16 cellular contexts compared by ENCODE assay signal in genomic region chr4:60948008-60948407, GRCh38.
"Had no signal": no experiment of that assay in that cellular context is flagged by ENCODE, and none has a peak within 500 bp of the region (broad histone marks: within the 10 kb centered on the region; RNA-seq: fewer than 3 reads in every experiment).

No MANE protein-coding gene starts in this region.

- ATAC-seq: left lobe of liver; natural killer cell treated with Interleukin-12 subunit alpha and Interleukin-12 subunit beta and Interleukin-15 and Interleukin-18, amount 100 ng/mL, for 72 hours; right cardiac atrium; stimulated activated naive B cell treated with anti-CD40 and anti-IgM and Interleukin-4, amounts not matched to agents 10 μg/mL and 1 μg/mL and 100 μg/mL, for 72 hours had no signal

- H3K4me3 ChIP-seq: ascending aorta, spleen had no signal

- DNase-seq: activated CD4-positive, alpha-beta memory T cell treated with anti-CD3 and anti-CD28 coated beads, Interleukin-2, amount 10 ng/mL, durations not matched to agents 7 days and 5 days; activated gamma-delta T cell treated with Interleukin-2 at 50 U/mL for 16 hours; activated naive CD8-positive, alpha-beta T cell treated with anti-CD3 and anti-CD28 coated beads, Interleukin-2, amount 10 ng/mL, durations not matched to agents 7 days and 5 days; activated T-cell treated with anti-CD3 and anti-CD28 coated beads, Interleukin-2, amount 50 U/mL, for 48 hours; effector memory CD4-positive, alpha-beta T cell; nucleus accumbens; right cardiac atrium; spleen; stimulated activated CD4-positive, alpha-beta T cell treated with anti-CD3 and anti-CD28 coated beads, Interleukin-1b, Interleukin-23, amount 100 ng/mL, for 48 hours; stimulated activated naive B cell treated with anti-CD40 and anti-IgM and Interleukin-4, amounts not matched to agents 10 μg/mL and 1 μg/mL and 100 μg/mL, for 72 hours; substantia nigra had no signal

- H3K27ac ChIP-seq: ascending aorta, epithelial cell of prostate, spleen, VCaP had no signal

- H3K27me3 ChIP-seq: ascending aorta, spleen had no signal

- H3K9me3 ChIP-seq: ascending aorta had no signal

- H3K4me1 ChIP-seq: ascending aorta, spleen had no signal

- H3K36me3 ChIP-seq: ascending aorta, spleen had no signal
